In genomic region chr5:177132504-177133118, GRCh38 we compare ENCODE assay signal across 8 cellular contexts. TPM values are rescaled to one million over a fixed set of nuclear protein-coding genes. Genes with fewer than 3 reads are reported as not detected.
A peak's percentile ranks its signal among the peaks of the same experiment; 100 is the strongest.
DNase-seq lines count a peak whose midpoint lies in the region; ATAC-seq, FAIRE-seq and TF ChIP-seq lines count a peak whose summit lies in the region.

No MANE protein-coding gene starts in this region.

- POLR2A ChIA-PET in A549 (lab: Yijun Ruan, JAX): interaction anchor here (0.6 to 1.1 kb wide), 2 partner anchors 19 to 313 kb away, joined by 3 read pairs; no protein-coding TSS in a partner anchor

- TF ChIP-seq EP300 in A549 (IDR thresholded peaks at IDR 0.05): no peak

- DNase-seq in A549 (ENCODE audit: low read depth in 1 of 2, low spot score in 1 of 2): no peak
- DNase-seq in RWPE2 (ENCODE audit: low spot score): no peak
- peak; percentile 31 for DNase-seq in effector CD4-positive, alpha-beta T cell
- peak; percentile 36 to 77 for DNase-seq in mesothelial cell of epicardium (ENCODE audit: low spot score in 2 of 2, unreplicated experiment in 2 of 2)
- no peak for DNase-seq in thoracic aorta (ENCODE audit: low spot score)
- no peak for DNase-seq in NOMO-1 treated with dmso at 0.1 percent for 144 hours (lab: John Stamatoyannopoulos, UW; ENCODE audit: unreplicated experiment)

- H3K36me3 ChIP-seq in RWPE2 (ENCODE audit: low read depth) (peaks cover 27% of the 10 kb centered on the region), thoracic aorta (no peaks in the 10 kb centered on the region)

- H3K27me3 ChIP-seq in RWPE2 (ENCODE audit: insufficient read depth, poor library complexity, severe bottlenecking) (no peaks in the 10 kb centered on the region), thoracic aorta (replicated peaks; ENCODE audit: insufficient read depth) (no peaks in the 10 kb centered on the region)

- ATAC-seq in A549: peak in 1 of 2 experiments; percentile 13; a peak in 2 of 6 replicates
- peak; percentile 12 for ATAC-seq in GM19455 (IDR thresholded peaks at IDR 0.05; ENCODE audit: unreplicated experiment)
- no peak for ATAC-seq in RWPE2 (ENCODE audit: low read depth)
- ATAC-seq in thoracic aorta (ENCODE audit: insufficient number of reproducible peaks, low FRiP score, low read depth): peak; percentile 27
- no peak for ATAC-seq in GM18861 (IDR thresholded peaks at IDR 0.05; ENCODE audit: unreplicated experiment)

- no peaks in the 10 kb centered on the region for H3K9me3 Mint-ChIP-seq in mesothelial cell of epicardium

- no peak for TF ChIP-seq CTCF in A549 (IDR thresholded peaks at IDR 0.05)
- no peak for TF ChIP-seq CTCF in RWPE2 (IDR thresholded peaks at IDR 0.05; ENCODE audit: poor library complexity, severe bottlenecking)
- TF ChIP-seq CTCF in mesothelial cell of epicardium (IDR thresholded peaks at IDR 0.05; ENCODE audit: unreplicated experiment): no peak
- TF ChIP-seq CTCF in thoracic aorta (IDR thresholded peaks at IDR 0.05): no peak

- no peak for TF ChIP-seq RAD21 in A549 (conservative IDR thresholded peaks at IDR 0.05 in 1 of 2, IDR thresholded peaks at IDR 0.05 in 1 of 2)

- H3K4me3 ChIP-seq in A549 (no peak overlapping the region), RWPE2 (ENCODE audit: severe bottlenecking) (no peak overlapping the region), thoracic aorta (peak overlapping the region; percentile 91)

- H3K4me2 ChIP-seq in A549: no peak overlapping the region; the same call in 2 of the 3 replicates

- H3K36me3 Mint-ChIP-seq in mesothelial cell of epicardium: peaks cover 12% of the 10 kb centered on the region

- H3K27ac Mint-ChIP-seq in mesothelial cell of epicardium: peak overlapping the region; percentile 64

- H3K27ac ChIP-seq in A549: peak overlapping the region; percentile 94 to 96; a peak in 5 of 6 replicates
- H3K27ac ChIP-seq in RWPE2 (ENCODE audit: poor library complexity, severe bottlenecking): peak overlapping the region; percentile 57
- H3K27ac ChIP-seq in thoracic aorta: peak overlapping the region; percentile 94 to 96

- no peak for TF ChIP-seq POLR2A in A549 (IDR thresholded peaks at IDR 0.05; ENCODE audit: low read length)

- FAIRE-seq in A549 (lab: Jason Lieb, UNC): no peak

- H3K9me3 ChIP-seq in A549 (no peaks in the 10 kb centered on the region), RWPE2 (ENCODE audit: severe bottlenecking) (no peaks in the 10 kb centered on the region), thoracic aorta (no peaks in the 10 kb centered on the region)

- H3K4me1 Mint-ChIP-seq in mesothelial cell of epicardium: peaks cover 26% of the 10 kb centered on the region

- no peaks in the 10 kb centered on the region for H3K27me3 Mint-ChIP-seq in mesothelial cell of epicardium (ENCODE audit: low read depth)

- CTCF ChIA-PET in A549 (lab: Yijun Ruan, JAX): interaction anchor here (1.6 to 16.4 kb wide), 2 partner anchors 8 to 20 kb away, joined by 3 to 168 read pairs; no protein-coding TSS in a partner anchor

- H3K4me3 Mint-ChIP-seq in mesothelial cell of epicardium: peak overlapping the region; percentile 63

- H3K4me1 ChIP-seq in A549 (peaks cover 31% of the 10 kb centered on the region), RWPE2 (ENCODE audit: insufficient read depth, poor library complexity, severe bottlenecking) (peaks cover 28% of the 10 kb centered on the region), thoracic aorta (ENCODE audit: control insufficient read depth in 1 of 2, low read depth in 2 of 2) (peaks cover 27 to 32% of the 10 kb centered on the region in 2 donors)

- 95% methylated on average over 32 of the region's 57 CpGs for WGBS in A549 (ENCODE audit: missing lambda C conversion rate)

TF ChIP-seq in A549, 52 proteins besides CTCF, POLR2A, EP300 and RAD21:
- TF ChIP-seq HOXB13 (CRISPR knock-in tag; IDR thresholded peaks at IDR 0.05; ENCODE audit: low read depth) (no peak), ESRRA (IDR thresholded peaks at IDR 0.05; ENCODE audit: borderline replicate concordance, low read length) (no peak), MAZ (IDR thresholded peaks at IDR 0.05; ENCODE audit: borderline replicate concordance, low read depth, low read length) (no peak), RCOR1 (IDR thresholded peaks at IDR 0.05; ENCODE audit: low read depth, low read length) (no peak), ZNF302 (CRISPR knock-in tag; IDR thresholded peaks at IDR 0.05) (no peak), CHD2 (IDR thresholded peaks at IDR 0.05; ENCODE audit: low read length, partially characterized antibody) (no peak), CEBPB (IDR thresholded peaks at IDR 0.05) (no peak), NR3C1 (IDR thresholded peaks at IDR 0.05) (no peak), ELK1 (IDR thresholded peaks at IDR 0.05; ENCODE audit: low read depth, low read length) (no peak), HDAC2 (IDR thresholded peaks at IDR 0.05) (no peak), SMC3 (IDR thresholded peaks at IDR 0.05) (no peak), HES2 (IDR thresholded peaks at IDR 0.05) (no peak)

RNA-seq across cellular contexts. Expression of gene NSD1, which starts 1.0 kb away (rescaled TPM):
- 35.5 and 38.2 TPM in 2 replicates for polyA plus RNA-seq in A549 (2011; rRNA removed)
- polyA plus RNA-seq in A549 (2012; cell fraction: cytosol; rRNA removed): 6.2 and 8.1 TPM in 2 replicates
- 8.4 and 9.5 TPM in 2 replicates for polyA plus RNA-seq in A549 (2012; cell fraction: nucleus; rRNA removed)
- 15.2 to 16.7 TPM (median 16.3 TPM) in 3 replicates for polyA plus RNA-seq in A549 (2017; fragmentation: RNase III; extraction: RNeasy Plus Mini Kit Qiagen cat#74134 plus additional on column Dnase treatment)
- 56.8 and 59.0 TPM in 2 replicates for polyA minus RNA-seq in A549 (2011; rRNA and poly(A)+ RNA removed)
- 153 to 164 TPM (median 161 TPM) in 3 replicates for total RNA-seq in mesothelial cell of epicardium
- total RNA-seq in thoracic aorta: 10 to 100 TPM; 26.1 to 70.5 TPM

RNA-seq across cellular contexts. Expression of gene FGFR4, which starts 45.9 kb away (rescaled TPM):
- polyA plus RNA-seq in A549 (2011; rRNA removed) (31.8 and 34.7 TPM in 2 replicates), A549 (2017; fragmentation: RNase III; extraction: RNeasy Plus Mini Kit Qiagen cat#74134 plus additional on column Dnase treatment) (28.5 to 45.2 TPM (median 39.3 TPM) in 3 replicates)
- polyA plus RNA-seq in A549 (2012; cell fraction: cytosol; rRNA removed): 42.7 and 58.2 TPM in 2 replicates
- polyA plus RNA-seq in A549 (2012; cell fraction: nucleus; rRNA removed): 140 and 196 TPM in 2 replicates
- 46.7 and 47.0 TPM in 2 replicates for polyA minus RNA-seq in A549 (2011; rRNA and poly(A)+ RNA removed)
- total RNA-seq in mesothelial cell of epicardium (4.7 to 8.0 TPM (median 5.9 TPM) in 3 replicates), thoracic aorta (1 to 10 TPM; 1.6 to 2.8 TPM)

Comparison
In these comparisons a context has a peak if more than half of its experiments do, and no peak if none do; other contexts are left out.
1. ATAC-seq: peak in GM19455 (single experiment) and thoracic aorta (single experiment); none in RWPE2 (single experiment) and GM18861 (single experiment).
2. DNase-seq: peak in effector CD4-positive, alpha-beta T cell (single experiment) and mesothelial cell of epicardium (2 of 2); none in A549 (0 of 2), RWPE2 (single experiment), thoracic aorta (single experiment) and NOMO-1 treated with dmso at 0.1 percent for 144 hours (single experiment).
3. Peak in every context shown above with its lines, with median percentiles within 50 percentile points of each other: H3K27ac ChIP-seq.